In the genomic region with DNA sequence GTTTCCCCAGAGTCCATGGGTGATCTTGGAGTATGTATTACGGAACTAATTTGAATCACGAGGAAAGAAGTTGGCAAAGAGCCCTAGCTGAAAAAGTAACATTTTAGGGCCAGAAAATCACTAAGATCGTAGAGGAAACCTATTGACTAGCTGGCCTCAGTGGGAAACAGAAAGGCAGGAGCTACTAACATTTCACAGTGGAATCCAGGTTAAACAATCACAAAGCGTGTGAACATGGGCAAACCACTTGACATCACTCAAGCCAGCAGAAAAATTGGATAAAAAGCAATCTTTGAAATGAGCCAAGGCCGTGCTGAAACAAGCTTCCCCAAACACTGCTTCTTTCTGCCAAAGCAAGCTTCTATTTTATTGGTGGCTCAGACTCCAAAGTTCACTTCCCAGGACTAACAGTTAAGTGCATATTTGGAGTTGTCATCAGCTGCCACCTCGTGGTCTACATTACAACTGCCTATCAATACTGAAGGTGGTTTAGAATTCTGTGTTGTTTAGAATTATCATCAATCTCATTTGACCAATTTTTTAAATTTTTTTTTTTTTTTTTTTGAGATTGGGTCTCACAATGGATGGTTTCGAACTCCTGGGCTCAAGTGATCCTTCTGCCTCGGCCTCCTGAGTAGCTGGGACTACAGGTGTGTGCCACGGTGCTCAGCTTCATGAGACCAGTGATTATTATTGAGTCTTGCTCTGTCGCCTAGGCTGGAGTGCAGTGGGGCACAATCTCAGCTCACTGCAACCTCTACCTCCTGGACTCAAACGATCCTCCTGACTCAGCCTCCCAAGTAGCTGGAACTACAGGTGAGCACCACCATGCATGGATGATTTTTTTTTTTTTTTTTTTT, we compare ENCODE assay signal across 8 cellular contexts. TPM values are rescaled to one million over a fixed set of nuclear protein-coding genes. Genes with fewer than 3 reads are reported as not detected.
A peak's percentile ranks its signal among the peaks of the same experiment; 100 is the strongest.
DNase-seq lines count a peak whose midpoint lies in the region; ATAC-seq, FAIRE-seq and TF ChIP-seq lines count a peak whose summit lies in the region.

No MANE protein-coding gene starts in this region.

- no peak overlapping the region for H2AK5ac ChIP-seq in H1 (ENCODE audit: low read depth, low read length)

- no peak overlapping the region for H3K14ac ChIP-seq in H1 (ENCODE audit: insufficient read length)

- TF ChIP-seq RAD21 in H1 (IDR thresholded peaks at IDR 0.05 in 1 of 2, conservative IDR thresholded peaks at IDR 0.05 in 1 of 2; ENCODE audit: low read depth in 2 of 2, low read length in 2 of 2) = peak; percentile 45 to 54; a peak in 3 of 4 replicates

- H3K4me2 ChIP-seq in H1 (ENCODE audit: insufficient read depth in 1 of 2, low read depth in 2 of 2, low read length in 2 of 2) = no peak overlapping the region

- no peak overlapping the region for H2BK15ac ChIP-seq in H1 (ENCODE audit: low read length)

- H2AFZ ChIP-seq in H1 (ENCODE audit: low read length) = no peak overlapping the region

- H3K27ac Mint-ChIP-seq in memory B cell = peak overlapping the region; percentile 31

- no peaks in the 10 kb centered on the region for H3K9me3 ChIP-seq in WERI-Rb-1 (ENCODE audit: severe bottlenecking)
- H3K9me3 ChIP-seq in H1 (ENCODE audit: insufficient read depth in 2 of 2, low read depth in 1 of 2, low read length in 1 of 2) = no peaks in the 10 kb centered on the region
- no peaks in the 10 kb centered on the region for H3K9me3 ChIP-seq in upper lobe of left lung

- H3K9me3 Mint-ChIP-seq in memory B cell = no peaks in the 10 kb centered on the region

- no peaks in the 10 kb centered on the region for H3K23me2 ChIP-seq in H1 (ENCODE audit: low read depth, low read length)

- H3K27me3 ChIP-seq in WERI-Rb-1 (ENCODE audit: insufficient read depth, low read depth, severe bottlenecking) = no peaks in the 10 kb centered on the region
- no peaks in the 10 kb centered on the region for H3K27me3 ChIP-seq in H1 (replicated peaks in 1 of 4; ENCODE audit: control insufficient read depth in 3 of 4, extremely low read depth in 1 of 4, insufficient read depth in 3 of 4, low read length in 3 of 4)
- H3K27me3 ChIP-seq in upper lobe of left lung = no peaks in the 10 kb centered on the region

- H4K8ac ChIP-seq in H1 (ENCODE audit: extremely low read depth, insufficient read depth, low read length) = no peak overlapping the region

- no peak overlapping the region for H3K4ac ChIP-seq in H1 (replicated peaks; ENCODE audit: insufficient read length, low read depth, low read length)

- peak; percentile 95 for ATAC-seq in memory B cell (ENCODE audit: low read depth)
- peak; percentile 88 to 93 for ATAC-seq in upper lobe of left lung (ENCODE audit: low FRiP score in 2 of 2)

- H3K27ac ChIP-seq in WERI-Rb-1 = no peak overlapping the region
- H3K27ac ChIP-seq in H1 (ENCODE audit: low read depth, low read length) = no peak overlapping the region
- peak overlapping the region; percentile 33 to 68 (median 62) for H3K27ac ChIP-seq in upper lobe of left lung

- no peak overlapping the region for H3K18ac ChIP-seq in H1 (ENCODE audit: extremely low read depth, low read length)

- peaks cover 5 to 22% of the 10 kb centered on the region in 2 experiments for H4K20me1 ChIP-seq in H1 (replicated peaks in 1 of 2; ENCODE audit: control insufficient read depth in 1 of 2, insufficient read depth in 2 of 2, low read length in 2 of 2)

- no peak overlapping the region for H4K5ac ChIP-seq in H1 (ENCODE audit: insufficient read length, low read depth, low read length)

- no peak overlapping the region for H2BK120ac ChIP-seq in H1 (replicated peaks; ENCODE audit: low read depth, low read length)

- H3K23ac ChIP-seq in H1 (ENCODE audit: insufficient read length) = no peak overlapping the region

- H2BK5ac ChIP-seq in H1 (ENCODE audit: low read depth, low read length) = no peak overlapping the region

- H3K79me1 ChIP-seq in H1 (ENCODE audit: low read depth, low read length) = no peaks in the 10 kb centered on the region; the same call in 1 of the 2 replicates

- no peak overlapping the region for H3K9ac ChIP-seq in H1 (replicated peaks in 1 of 4; ENCODE audit: extremely low read depth in 1 of 4, low read depth in 3 of 4, low read length in 3 of 4)

- H3K4me3 ChIP-seq in WERI-Rb-1 (ENCODE audit: low read depth, low read length) = no peak overlapping the region
- H3K4me3 ChIP-seq in H1 (ENCODE audit: extremely low read depth in 1 of 4, insufficient read depth in 2 of 4, low read depth in 3 of 4, low read length in 4 of 4) = no peak overlapping the region
- no peak overlapping the region for H3K4me3 ChIP-seq in upper lobe of left lung

- H3K36me3 ChIP-seq in WERI-Rb-1 (peaks cover 84% of the 10 kb centered on the region), H1 (ENCODE audit: control insufficient read depth in 2 of 4, insufficient read depth in 4 of 4, low read length in 3 of 4) (peaks cover 23 to 50% (median 37%) of the 10 kb centered on the region in 4 experiments), upper lobe of left lung (peaks cover 13 to 45% (median 38%) of the 10 kb centered on the region in 4 donors)

- POLR2A ChIA-PET in H1 (lab: Charles Lee; ENCODE audit: partially characterized antibody) = interaction anchor here (0.6 to 12.2 kb wide), 26 partner anchors 8 to 214 kb away, joined by 3 to 256 read pairs (median 4); partner anchors contain the start of genes HMGA1, NUDT3, RPS10 and SMIM29

- peaks cover 16% of the 10 kb centered on the region for H3K36me3 Mint-ChIP-seq in memory B cell

- TF ChIP-seq POLR2A in H1 (IDR thresholded peaks at IDR 0.05; ENCODE audit: control extremely low read depth in 1 of 2, low read depth in 2 of 2, low read length in 2 of 2) (peak in 1 of 2 experiments; percentile 36; a peak in 2 of 3 replicates), upper lobe of left lung (IDR thresholded peaks at IDR 0.05) (no peak)

- whole genome bisulfite sequencing in H1 (ENCODE audit: extremely low coverage in 1 of 2, insufficient coverage in 1 of 2, insufficient read length in 1 of 2, insufficient replicate concordance in 2 of 2, low coverage in 1 of 2, low lambda C conversion rate in 2 of 2, missing lambda C conversion rate in 1 of 2), 2 experiments = 87% methylated on average over 11 of the region's 11 CpGs; no CpG with 5 or more reads in 1 of the 2 experiments
- 46 to 51% methylated on average over 11 of the region's 11 CpGs for WGBS in upper lobe of left lung, 2 donors

- no peaks in the 10 kb centered on the region for H3K4me1 ChIP-seq in H1 (replicated peaks in 1 of 4; ENCODE audit: control insufficient read depth in 3 of 4, insufficient read depth in 4 of 4, low read length in 3 of 4)
- peaks cover 6 to 10% (median 8%) of the 10 kb centered on the region in 4 donors for H3K4me1 ChIP-seq in upper lobe of left lung

- no peak overlapping the region for H2BK12ac ChIP-seq in H1 (ENCODE audit: low read depth, low read length)

- TF ChIP-seq EP300 in H1 (IDR thresholded peaks at IDR 0.05; ENCODE audit: borderline replicate concordance in 1 of 2, low read depth in 2 of 2, low read length in 2 of 2) = no peak
- no peak for TF ChIP-seq EP300 in upper lobe of left lung (IDR thresholded peaks at IDR 0.05)

- peak; percentile 70 for TF ChIP-seq CTCF in WERI-Rb-1 (IDR thresholded peaks at IDR 0.05; ENCODE audit: low read depth, low read length)
- peak in 2 of 3 experiments; percentile 6 to 20; a peak in 2 of 4 replicates for TF ChIP-seq CTCF in H1 (IDR thresholded peaks at IDR 0.05; ENCODE audit: control extremely low read depth in 1 of 3, insufficient read depth in 1 of 3, low read depth in 1 of 3, low read length in 3 of 3)
- peak; percentile 57 to 84 (median 74) for TF ChIP-seq CTCF in upper lobe of left lung (IDR thresholded peaks at IDR 0.05)

- no peak overlapping the region for H4K91ac ChIP-seq in H1 (replicated peaks; ENCODE audit: insufficient read length, low read length)

- no peak overlapping the region for H3K56ac ChIP-seq in H1 (replicated peaks; ENCODE audit: insufficient read length, low read depth, low read length)

- no peak overlapping the region for H3K4me3 Mint-ChIP-seq in memory B cell

- H3K79me2 ChIP-seq in H1 (ENCODE audit: control insufficient read depth in 1 of 2, insufficient read depth in 2 of 2, low read length in 2 of 2) = no peaks in the 10 kb centered on the region

- CTCF ChIA-PET in H1 (lab: Charles Lee; ENCODE audit: partially characterized antibody) = interaction anchor here (0.6 to 3.6 kb wide), 29 partner anchors 8 to 947 kb away, joined by 3 to 31 read pairs (median 4); partner anchors contain the start of genes RPS10 and SMIM29

- peak; percentile 68 for DNase-seq in activated effector memory CD4-positive, alpha-beta T cell treated with anti-CD3 and anti-CD28 coated beads, Interleukin-2, amount 50 U/mL, for 16 hours
- DNase-seq in activated effector memory CD4-positive, alpha-beta T cell treated with Interleukin-2 at 50 U/mL for 16 hours = no peak
- DNase-seq in NCI-H2029 (lab: John Stamatoyannopoulos, UW) (peak; percentile 38), WERI-Rb-1 (peak; percentile 56), H1 (ENCODE audit: low read depth in 1 of 2, low spot score in 2 of 2) (no peak), memory B cell (ENCODE audit: low spot score in 2 of 2) (peak; percentile 27 to 35), upper lobe of left lung (peak in 1 of 2 donors; percentile 69), mesenteric fat pad (ENCODE audit: low spot score) (no peak)

- H3K27me3 Mint-ChIP-seq in memory B cell = no peaks in the 10 kb centered on the region

- H2BK20ac ChIP-seq in H1 (ENCODE audit: low read length) = no peak overlapping the region

- no peak for FAIRE-seq in H1 (lab: Jason Lieb, UNC)

- peaks cover 12% of the 10 kb centered on the region for H3K4me1 Mint-ChIP-seq in memory B cell

RNA-seq across cellular contexts. Expression of gene RPS10, which starts 10.6 kb away (rescaled TPM):
- total RNA-seq in H1 (2021; fragmentation: NEBNext Ultra II Directional; extraction: Animal tissue kit (Norgen Biotek cat#: 25700)) = 2,408 and 2,434 TPM in 2 replicates
- polyA plus RNA-seq in H1 (2011; rRNA removed) = 9,129 and 11,142 TPM in 2 replicates
- 8,215 TPM for polyA plus RNA-seq in H1 (2011; cell fraction: cytosol; rRNA removed)
- 3,355 TPM for polyA plus RNA-seq in H1 (2011; cell fraction: nucleus; rRNA removed)
- 3,709 to 4,828 TPM (median 4,408 TPM) in 4 replicates for polyA plus RNA-seq in H1 (2012, experiment 1 of 2)
- polyA plus RNA-seq in H1 (2012, experiment 2 of 2) = 11,667 TPM
- 2,351 TPM for polyA plus RNA-seq in H1 (2013, experiment 1 of 2)
- 2,290 TPM for polyA plus RNA-seq in H1 (2013, experiment 2 of 2)
- polyA minus RNA-seq in H1 (2011; rRNA and poly(A)+ RNA removed) = 1,789 and 1,888 TPM in 2 replicates
- 687 TPM for polyA minus RNA-seq in H1 (2011; cell fraction: cytosol; rRNA and poly(A)+ RNA removed)
- 811 TPM for polyA minus RNA-seq in H1 (2011; cell fraction: nucleus; rRNA and poly(A)+ RNA removed)
- total RNA-seq in upper lobe of left lung = 1,000 to 10,000 TPM in 4 of 6 donors, 100 to 1,000 TPM in 2; 383 to 1,975 (median 1,074) TPM
- 875 TPM for total RNA-seq in mesenteric fat pad

RNA-seq across cellular contexts. Expression of gene NUDT3, which starts 22.8 kb away (rescaled TPM):
- 36.3 and 36.9 TPM in 2 replicates for total RNA-seq in H1 (2021; fragmentation: NEBNext Ultra II Directional; extraction: Animal tissue kit (Norgen Biotek cat#: 25700))
- polyA plus RNA-seq in H1 (2011; rRNA removed) = 9.8 and 14.1 TPM in 2 replicates
- 16.4 TPM for polyA plus RNA-seq in H1 (2011; cell fraction: cytosol; rRNA removed)
- polyA plus RNA-seq in H1 (2011; cell fraction: nucleus; rRNA removed) = 9.2 TPM
- polyA plus RNA-seq in H1 (2012, experiment 1 of 2) = 7.1 to 10.1 TPM (median 8.8 TPM) in 4 replicates
- polyA plus RNA-seq in H1 (2012, experiment 2 of 2) = 1.7 TPM
- 20.5 TPM for polyA plus RNA-seq in H1 (2013, experiment 1 of 2)
- polyA plus RNA-seq in H1 (2013, experiment 2 of 2) = 19.7 TPM
- polyA minus RNA-seq in H1 (2011; rRNA and poly(A)+ RNA removed) = 31.4 and 33.5 TPM in 2 replicates
- polyA minus RNA-seq in H1 (2011; cell fraction: cytosol; rRNA and poly(A)+ RNA removed) = 20.0 TPM
- polyA minus RNA-seq in H1 (2011; cell fraction: nucleus; rRNA and poly(A)+ RNA removed) = 13.4 TPM
- total RNA-seq in upper lobe of left lung = 10 to 100 TPM; 15.1 to 32.7 (median 26.0) TPM
- 32.4 TPM for total RNA-seq in mesenteric fat pad

RNA-seq across cellular contexts. Expression of gene PACSIN1, which starts 50.6 kb away (rescaled TPM):
- total RNA-seq in H1 (2021; fragmentation: NEBNext Ultra II Directional; extraction: Animal tissue kit (Norgen Biotek cat#: 25700)) = 10.5 and 11.1 TPM in 2 replicates
- 5.9 and 7.9 TPM in 2 replicates for polyA plus RNA-seq in H1 (2011; rRNA removed)
- polyA plus RNA-seq in H1 (2011; cell fraction: cytosol; rRNA removed) = 5.5 TPM
- polyA plus RNA-seq in H1 (2011; cell fraction: nucleus; rRNA removed) = 16.7 TPM
- polyA plus RNA-seq in H1 (2012, experiment 1 of 2) = 5.7 to 10.1 TPM (median 8.0 TPM) in 4 replicates
- polyA plus RNA-seq in H1 (2012, experiment 2 of 2) = 5.1 TPM
- polyA plus RNA-seq in H1 (2013, experiment 1 of 2) = 5.9 TPM
- polyA plus RNA-seq in H1 (2013, experiment 2 of 2) = 6.1 TPM
- 2.5 and 3.7 TPM in 2 replicates for polyA minus RNA-seq in H1 (2011; rRNA and poly(A)+ RNA removed)
- polyA minus RNA-seq in H1 (2011; cell fraction: cytosol; rRNA and poly(A)+ RNA removed) = 3.4 TPM
- polyA minus RNA-seq in H1 (2011; cell fraction: nucleus; rRNA and poly(A)+ RNA removed) = 2.8 TPM
- total RNA-seq in upper lobe of left lung (1 to 10 TPM in 1 of 6 donors, under 1 TPM in 2, not detected in 3; 0.06 to 3.0 (median 0.17) TPM), mesenteric fat pad (not detected)

Comparison
In these comparisons a context has a peak if more than half of its experiments do, and no peak if none do; other contexts are left out.
1. DNase-seq: peak in activated effector memory CD4-positive, alpha-beta T cell treated with anti-CD3 and anti-CD28 coated beads, Interleukin-2, amount 50 U/mL, for 16 hours (single experiment), NCI-H2029 (single experiment), WERI-Rb-1 (single experiment) and memory B cell (2 of 2); none in activated effector memory CD4-positive, alpha-beta T cell treated with Interleukin-2 at 50 U/mL for 16 hours (single experiment), H1 (0 of 2) and mesenteric fat pad (single experiment).
2. H3K27ac ChIP-seq: peak in upper lobe of left lung (4 of 4); none in WERI-Rb-1 (single experiment) and H1 (single experiment).
3. CTCF ChIP-seq: peak in every context shown above with its lines; median percentile 74 in upper lobe of left lung; 70 in WERI-Rb-1; 13 in H1.